In the genomic region with DNA sequence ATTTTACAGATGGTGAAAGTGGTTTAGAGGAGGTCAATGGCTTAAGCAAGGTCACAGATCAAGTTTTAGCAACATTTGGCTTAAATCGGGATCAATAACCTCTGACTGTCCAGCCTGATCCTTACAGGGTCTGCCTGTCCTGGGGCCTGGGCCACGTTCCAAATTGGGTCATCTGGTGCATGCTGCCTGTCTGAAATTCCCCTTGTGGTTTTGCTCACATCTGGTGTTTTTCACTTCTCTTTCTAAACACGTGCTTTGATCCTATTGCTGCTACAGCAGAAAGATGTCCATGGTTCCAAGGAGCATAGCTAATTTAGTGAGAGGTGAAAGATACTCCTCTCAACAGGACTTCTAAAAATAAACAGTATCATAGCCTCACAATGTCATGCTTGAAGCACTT, we compare ENCODE assay signal across 7 cellular contexts. TPM values are rescaled to one million over a fixed set of nuclear protein-coding genes. Genes with fewer than 3 reads are reported as not detected.
DNase-seq lines count a peak whose midpoint lies in the region; ATAC-seq and TF ChIP-seq lines count a peak whose summit lies in the region.
"Not testable (repeated sequence)": the region's sequence is repeated elsewhere in the genome, so short reads cannot be mapped to it uniquely, and the experiment has no call there.

No MANE protein-coding gene starts in this region.

- not testable (repeated sequence) for H3K4me3 ChIP-seq in lower lobe of right lung

- not testable (repeated sequence) for H3K36me3 ChIP-seq in lower lobe of right lung

- H3K4me1 Mint-ChIP-seq in activated CD8-positive, alpha-beta T cell treated with anti-CD3 and anti-CD28 coated beads for 36 hours (ENCODE audit: low read depth): not testable (repeated sequence)

- POLR2A ChIA-PET in activated CD8-positive, alpha-beta T cell treated with anti-CD3 and anti-CD28 coated beads for 36 hours (lab: Charles Lee): not testable (repeated sequence)

- not testable (repeated sequence) for H3K9me3 Mint-ChIP-seq in activated CD8-positive, alpha-beta T cell treated with anti-CD3 and anti-CD28 coated beads for 36 hours

- not testable (repeated sequence) for H3K4me1 ChIP-seq in lower lobe of right lung

- TF ChIP-seq CTCF in activated CD8-positive, alpha-beta T cell treated with anti-CD3 and anti-CD28 coated beads for 36 hours (IDR thresholded peaks at IDR 0.05); lower lobe of right lung (IDR thresholded peaks at IDR 0.05): not testable (repeated sequence)

- not testable (repeated sequence) for H3K27ac Mint-ChIP-seq in activated CD8-positive, alpha-beta T cell treated with anti-CD3 and anti-CD28 coated beads for 36 hours

- H3K36me3 Mint-ChIP-seq in activated CD8-positive, alpha-beta T cell treated with anti-CD3 and anti-CD28 coated beads for 36 hours (ENCODE audit: low read depth): not testable (repeated sequence)

- H3K4me3 Mint-ChIP-seq in activated CD8-positive, alpha-beta T cell treated with anti-CD3 and anti-CD28 coated beads for 36 hours: not testable (repeated sequence)

- DNase-seq in activated CD8-positive, alpha-beta T cell treated with anti-CD3 and anti-CD28 coated beads for 36 hours; lower lobe of right lung: not testable (repeated sequence)

- not testable (repeated sequence) for H3K27me3 ChIP-seq in lower lobe of right lung (ENCODE audit: low read depth)

- intact Hi-C loops in activated CD8-positive, alpha-beta T cell treated with anti-CD3 and anti-CD28 coated beads for 36 hours (cut with micrococcal nuclease); lower lobe of right lung (cut with DNase I): not testable (repeated sequence)

- CTCF ChIA-PET in activated CD8-positive, alpha-beta T cell treated with anti-CD3 and anti-CD28 coated beads for 36 hours (lab: Charles Lee): not testable (repeated sequence)

- ATAC-seq in GM18867 (IDR thresholded peaks at IDR 0.05; ENCODE audit: unreplicated experiment) (peak; percentile 66), GM19463 (IDR thresholded peaks at IDR 0.05; ENCODE audit: unreplicated experiment) (peak; percentile 72), GM21825 (IDR thresholded peaks at IDR 0.05; ENCODE audit: unreplicated experiment) (peak; percentile 73), HG03025 (IDR thresholded peaks at IDR 0.05; ENCODE audit: low FRiP score, unreplicated experiment) (peak; percentile 52), HG03378 (IDR thresholded peaks at IDR 0.05; ENCODE audit: unreplicated experiment) (peak; percentile 78), lower lobe of right lung (peak; percentile 39 to 71)
- ATAC-seq in activated CD8-positive, alpha-beta T cell treated with anti-CD3 and anti-CD28 coated beads for 36 hours: peak; percentile 19

- H3K9me3 ChIP-seq in lower lobe of right lung: not testable (repeated sequence)

- not testable (repeated sequence) for H3K27ac ChIP-seq in lower lobe of right lung

- not testable (repeated sequence) for H3K27me3 Mint-ChIP-seq in activated CD8-positive, alpha-beta T cell treated with anti-CD3 and anti-CD28 coated beads for 36 hours

RNA-seq across cellular contexts. Expression of gene NOTCH2NLA, which starts 49.5 kb away (rescaled TPM):
- 10 to 100 TPM; 19.2 to 21.9 TPM for total RNA-seq in activated CD8-positive, alpha-beta T cell treated with anti-CD3 and anti-CD28 coated beads for 36 hours
- total RNA-seq in lower lobe of right lung: 38.2 TPM

Comparison
In these comparisons a context has a peak if more than half of its experiments do, and no peak if none do; other contexts are left out.
1. ATAC-seq: peak in every context shown above with its lines; median percentile 78 in HG03378; 73 in GM21825; 72 in GM19463; 66 in GM18867; 55 in lower lobe of right lung; 52 in HG03025; 19 in activated CD8-positive, alpha-beta T cell treated with anti-CD3 and anti-CD28 coated beads for 36 hours.